In the genomic region with DNA sequence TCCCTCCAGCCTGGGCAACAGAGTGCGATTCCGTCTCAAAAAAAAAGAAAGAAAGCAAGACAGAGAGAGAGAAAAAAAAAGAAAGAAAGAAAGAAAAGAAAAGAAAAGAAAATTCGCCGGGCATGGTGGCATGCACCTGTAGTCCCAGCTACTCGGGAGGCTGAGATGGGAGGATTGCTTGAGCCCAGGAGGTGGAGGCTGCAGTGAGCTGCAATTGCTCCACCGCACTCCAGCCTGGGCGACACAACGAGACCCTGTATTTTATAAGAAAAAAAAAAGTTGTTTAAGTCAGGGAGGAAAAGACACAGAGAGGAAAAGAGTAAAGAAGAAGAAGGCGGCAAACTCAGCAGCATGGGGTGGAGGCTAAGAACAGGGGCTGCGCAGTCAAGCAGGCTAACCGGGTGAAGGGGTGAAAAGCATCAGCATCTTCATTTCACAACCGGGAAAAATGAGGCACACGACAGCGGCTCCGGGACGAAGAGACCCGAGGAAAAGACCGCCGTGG, we compare ENCODE assay signal across 8 cellular contexts. TPM values are rescaled to one million over a fixed set of nuclear protein-coding genes. Genes with fewer than 3 reads are reported as not detected.
DNase-seq lines count a peak whose midpoint lies in the region; TF ChIP-seq lines count a peak whose summit lies in the region.

No MANE protein-coding gene starts in this region.

- peaks cover 4% of the 10 kb centered on the region; the same call in 1 of the 2 replicates for H3K9me3 ChIP-seq in iPS-20b (ENCODE audit: insufficient read depth, low read depth, low read length)
- no peaks in the 10 kb centered on the region for H3K9me3 ChIP-seq in testis

- H3K27ac Mint-ChIP-seq in activated naive CD4-positive, alpha-beta T cell treated with anti-CD3 and anti-CD28 coated beads, Interleukin-2, amount 10 ng/mL, durations not matched to agents 7 days and 5 days: peak overlapping the region; percentile 91
- peak overlapping the region; percentile 72 for H3K27ac Mint-ChIP-seq in activated CD4-positive, alpha-beta memory T cell treated with anti-CD3 and anti-CD28 coated beads, Interleukin-2, amount 10 ng/mL, durations not matched to agents 7 days and 5 days

- H3K4me1 Mint-ChIP-seq in activated naive CD4-positive, alpha-beta T cell treated with anti-CD3 and anti-CD28 coated beads, Interleukin-2, amount 10 ng/mL, durations not matched to agents 7 days and 5 days: peaks cover 34% of the 10 kb centered on the region
- peaks cover 39% of the 10 kb centered on the region for H3K4me1 Mint-ChIP-seq in activated CD4-positive, alpha-beta memory T cell treated with anti-CD3 and anti-CD28 coated beads, Interleukin-2, amount 10 ng/mL, durations not matched to agents 7 days and 5 days

- TF ChIP-seq POLR2A in testis (IDR thresholded peaks at IDR 0.05): no peak

- WGBS in testis, 2 donors: 21 to 22% methylated on average over 19 of the region's 19 CpGs

- peak overlapping the region; percentile 65; the same call in 1 of the 2 replicates for H3K9ac ChIP-seq in iPS-20b (ENCODE audit: low read depth, low read length)

- H3K36me3 Mint-ChIP-seq in activated naive CD4-positive, alpha-beta T cell treated with anti-CD3 and anti-CD28 coated beads, Interleukin-2, amount 10 ng/mL, durations not matched to agents 7 days and 5 days: peaks cover 13% of the 10 kb centered on the region
- H3K36me3 Mint-ChIP-seq in activated CD4-positive, alpha-beta memory T cell treated with anti-CD3 and anti-CD28 coated beads, Interleukin-2, amount 10 ng/mL, durations not matched to agents 7 days and 5 days (ENCODE audit: low read depth): peaks cover 20% of the 10 kb centered on the region

- DNase-seq in activated naive CD4-positive, alpha-beta T cell treated with anti-CD3 and anti-CD28 coated beads, Interleukin-2, amount 10 ng/mL, durations not matched to agents 7 days and 5 days: no peak
- DNase-seq in activated naive CD4-positive, alpha-beta T cell treated with anti-CD3 and anti-CD28 coated beads, Interleukin-2, amount 50 U/mL, for 16 hours: no peak
- no peak for DNase-seq in activated CD4-positive, alpha-beta memory T cell treated with anti-CD3 and anti-CD28 coated beads, Interleukin-2, amount 10 ng/mL, durations not matched to agents 7 days and 5 days
- DNase-seq in testis (no peak), ACHN (no peak), SW 1271 (lab: John Stamatoyannopoulos, UW) (no peak), T-helper 9 cell (no peak)

- CTCF ChIA-PET in activated naive CD4-positive, alpha-beta T cell treated with anti-CD3 and anti-CD28 coated beads, Interleukin-2, amount 10 ng/mL, durations not matched to agents 7 days and 5 days (lab: Charles Lee): interaction anchor here (1.0 kb wide), 1 partner anchor 320 kb away, joined by 3 read pairs; no protein-coding TSS in a partner anchor
- CTCF ChIA-PET in activated CD4-positive, alpha-beta memory T cell treated with anti-CD3 and anti-CD28 coated beads, Interleukin-2, amount 10 ng/mL, durations not matched to agents 7 days and 5 days (lab: Charles Lee): interaction anchor here (1.5 kb wide), 2 partner anchors 13 to 524 kb away, joined by 3 to 4 read pairs; no protein-coding TSS in a partner anchor

- no peaks in the 10 kb centered on the region for H3K9me3 Mint-ChIP-seq in activated naive CD4-positive, alpha-beta T cell treated with anti-CD3 and anti-CD28 coated beads, Interleukin-2, amount 10 ng/mL, durations not matched to agents 7 days and 5 days
- no peaks in the 10 kb centered on the region for H3K9me3 Mint-ChIP-seq in activated CD4-positive, alpha-beta memory T cell treated with anti-CD3 and anti-CD28 coated beads, Interleukin-2, amount 10 ng/mL, durations not matched to agents 7 days and 5 days

- TF ChIP-seq CTCF in testis (IDR thresholded peaks at IDR 0.05): no peak

- peak overlapping the region; percentile 86 for H3K4me3 Mint-ChIP-seq in activated naive CD4-positive, alpha-beta T cell treated with anti-CD3 and anti-CD28 coated beads, Interleukin-2, amount 10 ng/mL, durations not matched to agents 7 days and 5 days
- H3K4me3 Mint-ChIP-seq in activated CD4-positive, alpha-beta memory T cell treated with anti-CD3 and anti-CD28 coated beads, Interleukin-2, amount 10 ng/mL, durations not matched to agents 7 days and 5 days: peak overlapping the region; percentile 84

- POLR2A ChIA-PET in activated CD4-positive, alpha-beta memory T cell treated with anti-CD3 and anti-CD28 coated beads, Interleukin-2, amount 10 ng/mL, durations not matched to agents 7 days and 5 days (lab: Charles Lee): interaction anchor here (1.1 to 2.0 kb wide), 4 partner anchors 46 to 579 kb away, joined by 3 to 7 read pairs (median 4); partner anchors contain the start of genes ALKBH2, ISCU, SART3 and SELPLG

- peaks cover 5% of the 10 kb centered on the region for H3K27me3 Mint-ChIP-seq in activated naive CD4-positive, alpha-beta T cell treated with anti-CD3 and anti-CD28 coated beads, Interleukin-2, amount 10 ng/mL, durations not matched to agents 7 days and 5 days
- H3K27me3 Mint-ChIP-seq in activated CD4-positive, alpha-beta memory T cell treated with anti-CD3 and anti-CD28 coated beads, Interleukin-2, amount 10 ng/mL, durations not matched to agents 7 days and 5 days: no peaks in the 10 kb centered on the region

- H3K36me3 ChIP-seq in iPS-20b (ENCODE audit: insufficient read depth, low read depth, low read length): peaks cover 24% of the 10 kb centered on the region
- no peaks in the 10 kb centered on the region for H3K36me3 ChIP-seq in testis (ENCODE audit: low read depth, missing control alignments)

- H3K27me3 ChIP-seq in iPS-20b (ENCODE audit: insufficient read depth, low read length) (no peaks in the 10 kb centered on the region), testis (no peaks in the 10 kb centered on the region)

- intact Hi-C loops in testis (cut with DNase I; ENCODE audit: low total_unique reads): no loop called here

- in situ Hi-C loops in ACHN (cut with HindIII; ENCODE audit: low pct_ligation_motif_present, low pct_unique_long_range_greater_than_20kb, low sequenced_read_pairs): no loop called here

- H3K4me3 ChIP-seq in iPS-20b (ENCODE audit: low read length) (peak overlapping the region; percentile 75), testis (peak overlapping the region; percentile 74 to 77)

- peaks cover 4% of the 10 kb centered on the region; the same call in 1 of the 2 replicates for H3K4me1 ChIP-seq in iPS-20b (ENCODE audit: insufficient read depth, low read length)
- H3K4me1 ChIP-seq in testis: peaks cover 8% of the 10 kb centered on the region

- H3K27ac ChIP-seq in iPS-20b (ENCODE audit: low read length) (no peak overlapping the region), testis (no peak overlapping the region)

RNA-seq across cellular contexts. Expression of gene FICD, which starts 0.6 kb away (rescaled TPM):
- total RNA-seq in activated CD4-positive, alpha-beta memory T cell treated with anti-CD3 and anti-CD28 coated beads, Interleukin-2, amount 10 ng/mL, durations not matched to agents 7 days and 5 days: 1 to 10 TPM; 6.3 to 7.1 TPM
- 10 to 100 TPM; 10.0 to 10.5 TPM for total RNA-seq in testis
- 16.7 TPM for polyA plus RNA-seq in testis (ENCODE audit: insufficient read depth, low read depth, low replicate concordance)

RNA-seq across cellular contexts. Expression of gene SART3, which starts 46.5 kb away (rescaled TPM):
- total RNA-seq in activated CD4-positive, alpha-beta memory T cell treated with anti-CD3 and anti-CD28 coated beads, Interleukin-2, amount 10 ng/mL, durations not matched to agents 7 days and 5 days: 10 to 100 TPM; 68.9 to 70.3 TPM
- total RNA-seq in testis: 100 to 1,000 TPM; 115 to 116 TPM
- 48.6 TPM for polyA plus RNA-seq in testis (ENCODE audit: insufficient read depth, low read depth, low replicate concordance)

RNA-seq across cellular contexts. Expression of gene ISCU, which starts 47.9 kb away (rescaled TPM):
- total RNA-seq in activated CD4-positive, alpha-beta memory T cell treated with anti-CD3 and anti-CD28 coated beads, Interleukin-2, amount 10 ng/mL, durations not matched to agents 7 days and 5 days: 10 to 100 TPM; 69.9 to 74.1 TPM
- 100 to 1,000 TPM; 221 to 238 TPM for total RNA-seq in testis
- 217 TPM for polyA plus RNA-seq in testis (ENCODE audit: insufficient read depth, low read depth, low replicate concordance)
